Comparison of ENCODE assay signal across 1 cellular context in the genomic region with DNA sequence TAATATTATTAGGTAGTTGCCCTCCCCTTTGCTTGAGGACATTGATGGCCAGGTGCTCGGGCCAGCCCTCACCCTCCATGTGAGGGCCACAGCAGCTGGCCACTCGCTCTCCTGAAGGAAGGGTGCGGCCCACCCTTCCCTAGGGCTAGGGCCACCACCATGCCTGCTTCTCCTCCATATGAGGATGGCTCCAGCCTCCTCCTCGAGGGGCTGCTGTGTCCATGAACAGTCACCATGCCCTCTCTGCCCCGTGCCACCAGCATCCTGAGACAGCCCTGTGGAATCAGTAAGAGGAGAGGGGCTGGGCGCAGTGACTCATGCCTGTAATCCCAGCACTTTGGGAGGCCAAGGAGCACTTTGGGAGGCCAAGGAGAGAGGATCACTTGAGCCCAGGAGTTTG.
TF ChIP-seq lines count a peak whose summit lies in the region.

No MANE protein-coding gene starts in this region.

TF ChIP-seq in WTC11, 78 proteins besides CTCF, POLR2A, EP300 and RAD21 (continued from another document):
- no peak for TF ChIP-seq GTF2I (CRISPR knock-in tag; conservative IDR thresholded peaks at IDR 0.05)
- TF ChIP-seq, protein P1, sequence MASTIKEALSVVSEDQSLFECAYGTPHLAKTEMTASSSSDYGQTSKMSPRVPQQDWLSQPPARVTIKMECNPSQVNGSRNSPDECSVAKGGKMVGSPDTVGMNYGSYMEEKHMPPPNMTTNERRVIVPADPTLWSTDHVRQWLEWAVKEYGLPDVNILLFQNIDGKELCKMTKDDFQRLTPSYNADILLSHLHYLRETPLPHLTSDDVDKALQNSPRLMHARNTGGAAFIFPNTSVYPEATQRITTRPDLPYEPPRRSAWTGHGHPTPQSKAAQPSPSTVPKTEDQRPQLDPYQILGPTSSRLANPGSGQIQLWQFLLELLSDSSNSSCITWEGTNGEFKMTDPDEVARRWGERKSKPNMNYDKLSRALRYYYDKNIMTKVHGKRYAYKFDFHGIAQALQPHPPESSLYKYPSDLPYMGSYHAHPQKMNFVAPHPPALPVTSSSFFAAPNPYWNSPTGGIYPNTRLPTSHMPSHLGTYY (CRISPR knock-in tag; IDR thresholded peaks at IDR 0.05) = no peak
- TF ChIP-seq TP53 (CRISPR knock-in tag; IDR thresholded peaks at IDR 0.05) = no peak
- TF ChIP-seq ATF1 (CRISPR knock-in tag; IDR thresholded peaks at IDR 0.05) = no peak
